Comparison of ENCODE assay signal across 23 cellular contexts in genomic region chr2:53724511-53724910, GRCh38. TPM values are rescaled to one million over a fixed set of nuclear protein-coding genes. Genes with fewer than 3 reads are reported as not detected.
DNase-seq lines count a peak whose midpoint lies in the region; ATAC-seq and TF ChIP-seq lines count a peak whose summit lies in the region.
"Had no signal": no experiment of that assay in that cellular context is flagged by ENCODE, and none has a peak within 500 bp of the region (broad histone marks: within the 10 kb centered on the region; RNA-seq: fewer than 3 reads in every experiment).

No MANE protein-coding gene starts in this region.

- ATAC-seq in SK-N-SH treated with all-trans-retinoic acid at 6 μM for 48 hours: no peak
- ATAC-seq: psoas muscle; stimulated activated naive B cell treated with anti-CD40 and anti-IgM and Interleukin-4, amounts not matched to agents 10 μg/mL and 1 μg/mL and 100 μg/mL, for 72 hours; upper lobe of right lung had no signal

- TF ChIP-seq POLR2A in NB4 (IDR thresholded peaks at IDR 0.05; ENCODE audit: extremely low read depth, insufficient read length): no peak

- no peak for TF ChIP-seq CTCF in SK-N-SH (IDR thresholded peaks at IDR 0.05)
- no peak for TF ChIP-seq CTCF in NB4 (IDR thresholded peaks at IDR 0.05; ENCODE audit: low read depth, low read length)
- no peak for TF ChIP-seq CTCF in brain microvascular endothelial cell (IDR thresholded peaks at IDR 0.05; ENCODE audit: low read depth, low read length, missing control alignments)
- no peak for TF ChIP-seq CTCF in GM10266 (IDR thresholded peaks at IDR 0.05; ENCODE audit: control insufficient read depth, insufficient read depth, low read depth, missing control alignments)

- no peaks in the 10 kb centered on the region for H3K9me2 ChIP-seq in SK-N-SH

- CTCF ChIA-PET in SK-N-SH (lab: Yijun Ruan, JAX): no interaction called here

- no peaks in the 10 kb centered on the region for H3F3A ChIP-seq in SK-N-SH (replicated peaks; ENCODE audit: insufficient read depth)

- in situ Hi-C loops in brain microvascular endothelial cell (cut with HindIII; ENCODE audit: low pct_ligation_motif_present, low sequenced_read_pairs): no loop called here

- H3K27me3 ChIP-seq in SK-N-SH (ENCODE audit: insufficient read depth) (no peaks in the 10 kb centered on the region), brain microvascular endothelial cell (replicated peaks) (no peaks in the 10 kb centered on the region)
- H3K27me3 ChIP-seq: esophagus muscularis mucosa, SJSA1, upper lobe of right lung had no signal

- no peak overlapping the region for H3K9ac ChIP-seq in SK-N-SH

- peaks cover 3% of the 10 kb centered on the region; the same call in 1 of the 2 replicates for H3K79me2 ChIP-seq in SK-N-SH (ENCODE audit: insufficient read depth)

- H3K4me1 ChIP-seq in SK-N-SH (ENCODE audit: control insufficient read depth in 1 of 2, insufficient read depth in 2 of 2, low read depth in 1 of 2, low read length in 1 of 2): no peaks in the 10 kb centered on the region
- H3K4me1 ChIP-seq: esophagus muscularis mucosa, psoas muscle, SJSA1, upper lobe of right lung had no signal

- H3K4me3 ChIP-seq in SK-N-SH (ENCODE audit: low read depth in 2 of 2, low read length in 1 of 2) (no peak overlapping the region), NB4 (ENCODE audit: low read depth, low read length) (no peak overlapping the region), brain microvascular endothelial cell (ENCODE audit: low read depth, low read length) (no peak overlapping the region), skeletal muscle cell (ENCODE audit: low read depth, low read length) (no peak overlapping the region)
- H3K4me3 ChIP-seq: esophagus muscularis mucosa, psoas muscle, SJSA1, upper lobe of right lung had no signal

- H3K9me3 ChIP-seq in SK-N-SH: no peaks in the 10 kb centered on the region
- H3K9me3 ChIP-seq: esophagus muscularis mucosa, psoas muscle, SJSA1, upper lobe of right lung had no signal

- no peak overlapping the region for H2AFZ ChIP-seq in SK-N-SH (ENCODE audit: low read depth)

- WGBS in SK-N-SH (ENCODE audit: low lambda C conversion rate): 96% methylated on average over 2 of the region's 2 CpGs

- no peak for TF ChIP-seq EP300 in SK-N-SH (IDR thresholded peaks at IDR 0.05; ENCODE audit: borderline replicate concordance in 1 of 2, low read depth in 1 of 2, low read length in 1 of 2)

- H3K27ac ChIP-seq in SK-N-SH (ENCODE audit: low read depth in 2 of 2, low read length in 1 of 2) (no peak overlapping the region), brain microvascular endothelial cell (no peak overlapping the region)
- H3K27ac ChIP-seq: 22Rv1, esophagus muscularis mucosa, psoas muscle, SJSA1, upper lobe of right lung had no signal

- no peaks in the 10 kb centered on the region for H4K20me1 ChIP-seq in SK-N-SH (ENCODE audit: insufficient read depth)

- peaks cover 5 to 6% of the 10 kb centered on the region in 2 experiments for H3K36me3 ChIP-seq in SK-N-SH (replicated peaks in 1 of 2; ENCODE audit: control insufficient read depth in 1 of 2, insufficient read depth in 2 of 2, low read length in 1 of 2)
- no peaks in the 10 kb centered on the region for H3K36me3 ChIP-seq in brain microvascular endothelial cell (replicated peaks)
- H3K36me3 ChIP-seq: SJSA1 had no signal

- no peak overlapping the region for H3K4me2 ChIP-seq in SK-N-SH

- POLR2A ChIA-PET in SK-N-SH (lab: Yijun Ruan, JAX): no interaction called here

- no peak for TF ChIP-seq RAD21 in SK-N-SH (IDR thresholded peaks at IDR 0.05; ENCODE audit: low read length)

- DNase-seq in SK-N-SH: no peak
- DNase-seq in NB4 (ENCODE audit: low read depth): peak; percentile 6
- peak; percentile 34 for DNase-seq in brain microvascular endothelial cell
- peak; percentile 15 for DNase-seq in skeletal muscle cell (ENCODE audit: low read depth)
- no peak for DNase-seq in DMS153 (lab: John Stamatoyannopoulos, UW)
- no peak for DNase-seq in stimulated activated naive CD4-positive, alpha-beta T cell (lab: John Stamatoyannopoulos, UW)
- no peak for DNase-seq in GM10266 (ENCODE audit: extremely low spot score)
- DNase-seq: effector CD4-positive, alpha-beta T cell; hippocampal formation; kidney; mesendoderm; MV-4-11; NCI-H2029; NCI-H524 treated with DMSO at 0.1 percent for 48 hours; nephron progenitor cell; psoas muscle; stimulated activated CD4-positive, alpha-beta T cell treated with anti-CD3 and anti-CD28 coated beads, Interleukin-12 subunit alpha, Interleukin-12 subunit beta, amount 100 ng/mL, for 4 hours; stimulated activated naive B cell treated with anti-CD40 and anti-IgM and Interleukin-4, amounts not matched to agents 10 μg/mL and 1 μg/mL and 100 μg/mL, for 72 hours; upper lobe of right lung had no signal

TF ChIP-seq in SK-N-SH, 30 proteins besides CTCF, POLR2A, EP300 and RAD21:
- TF ChIP-seq TCF12 (IDR thresholded peaks at IDR 0.05) (peak; percentile 15; the same call in 1 of the 2 replicates), YY1 (IDR thresholded peaks at IDR 0.05; ENCODE audit: low read depth) (no peak)

TF ChIP-seq in SK-N-SH treated with all-trans-retinoic acid at 6 μM for 48 hours, 23 proteins besides CTCF, POLR2A, EP300 and RAD21 (continues in another document):
- no peak for TF ChIP-seq ZNF8 (CRISPR knock-in tag; IDR thresholded peaks at IDR 0.05)
- no peak for TF ChIP-seq OSR1 (CRISPR knock-in tag; IDR thresholded peaks at IDR 0.05)
- no peak for TF ChIP-seq TCF4 (CRISPR knock-in tag; IDR thresholded peaks at IDR 0.05; ENCODE audit: borderline replicate concordance)
- TF ChIP-seq ZC3H10 (CRISPR knock-in tag; IDR thresholded peaks at IDR 0.05): no peak
- no peak for TF ChIP-seq PPARA (CRISPR knock-in tag; IDR thresholded peaks at IDR 0.05; ENCODE audit: borderline replicate concordance)
- TF ChIP-seq BACH2 (CRISPR knock-in tag; IDR thresholded peaks at IDR 0.05; ENCODE audit: borderline replicate concordance): no peak
- no peak for TF ChIP-seq ARNTL (CRISPR knock-in tag; IDR thresholded peaks at IDR 0.05; ENCODE audit: borderline replicate concordance, low read depth)
- no peak for TF ChIP-seq ZNF70 (CRISPR knock-in tag; IDR thresholded peaks at IDR 0.05)
- no peak for TF ChIP-seq ZFP3 (CRISPR knock-in tag; IDR thresholded peaks at IDR 0.05)
- no peak for TF ChIP-seq PATZ1 (CRISPR knock-in tag; IDR thresholded peaks at IDR 0.05; ENCODE audit: borderline replicate concordance)
- TF ChIP-seq POU6F1 (CRISPR knock-in tag; IDR thresholded peaks at IDR 0.05; ENCODE audit: borderline replicate concordance, low read depth): no peak
- no peak for TF ChIP-seq ZNF565 (CRISPR knock-in tag; conservative IDR thresholded peaks at IDR 0.05; ENCODE audit: low read depth)
- TF ChIP-seq RARB (CRISPR knock-in tag; IDR thresholded peaks at IDR 0.05): no peak
- TF ChIP-seq ESRRG (CRISPR knock-in tag; IDR thresholded peaks at IDR 0.05): no peak
- TF ChIP-seq SNAI2 (CRISPR knock-in tag; IDR thresholded peaks at IDR 0.05): no peak
- no peak for TF ChIP-seq ZFP30 (CRISPR knock-in tag; IDR thresholded peaks at IDR 0.05)
- no peak for TF ChIP-seq GLIS3 (CRISPR knock-in tag; IDR thresholded peaks at IDR 0.05)

RNA-seq across cellular contexts. Expression of gene CHAC2, which starts 43.1 kb away (rescaled TPM):
- polyA plus RNA-seq in SK-N-SH (2012; rRNA removed): 2.1 and 2.9 TPM in 2 replicates
- 4.2 and 4.4 TPM in 2 replicates for polyA plus RNA-seq in SK-N-SH (2012; cell fraction: cytosol; rRNA removed)
- polyA plus RNA-seq in SK-N-SH (2012; cell fraction: nucleus; rRNA removed): 0.80 and 1.0 TPM in 2 replicates

Comparison
In these comparisons a context has a peak if more than half of its experiments do, and no peak if none do; other contexts are left out.
1. DNase-seq: peak in NB4 (single experiment), brain microvascular endothelial cell (single experiment) and skeletal muscle cell (single experiment); none in SK-N-SH (single experiment), DMS153 (single experiment), stimulated activated naive CD4-positive, alpha-beta T cell (0 of 6) and GM10266 (single experiment).